29 cellular contexts compared by ENCODE assay signal in genomic region chr1:116997666-116998065, GRCh38. TPM values are rescaled to one million over a fixed set of nuclear protein-coding genes. Genes with fewer than 3 reads are reported as not detected.
DNase-seq lines count a peak whose midpoint lies in the region; ATAC-seq and TF ChIP-seq lines count a peak whose summit lies in the region.
"Had no signal": no experiment of that assay in that cellular context is flagged by ENCODE, and none has a peak within 500 bp of the region (broad histone marks: within the 10 kb centered on the region; RNA-seq: fewer than 3 reads in every experiment).

No MANE protein-coding gene starts in this region.

- H3K4me3 ChIP-seq in GM23248, result no peak overlapping the region
- no peak overlapping the region for H3K4me3 ChIP-seq in skeletal muscle cell (ENCODE audit: low read depth, low read length)
- H3K4me3 ChIP-seq in right lobe of liver, result no peak overlapping the region
- H3K4me3 ChIP-seq: BLaER1 treated with 17β-estradiol and CSF1 and Interleukin-3, amounts not matched to agents 10 nM and 100 nM; esophagus muscularis mucosa; gastrocnemius medialis; sigmoid colon; thyroid gland; vagina had no signal

- peaks cover 5% of the 10 kb centered on the region; the same call in 1 of the 2 replicates for H3K9me2 ChIP-seq in GM23248 (ENCODE audit: insufficient read depth)

- peak; percentile 29 for DNase-seq in GM23248
- peak; percentile 68 for DNase-seq in RPMI7951 (ENCODE audit: low read depth)
- peak; percentile 6 for DNase-seq in fibroblast of peridontal ligament (ENCODE audit: extremely low read depth)
- DNase-seq in skeletal muscle cell (ENCODE audit: low read depth), result peak; percentile 41
- DNase-seq in SK-N-DZ (ENCODE audit: low spot score), result no peak
- DNase-seq in right lobe of liver, result no peak
- DNase-seq: activated CD4-positive, alpha-beta T cell treated with anti-CD3 and anti-CD28 coated beads, Interleukin-2, amount 50 U/mL, for 48 hours; activated naive CD4-positive, alpha-beta T cell; activated naive CD8-positive, alpha-beta T cell treated with anti-CD3 and anti-CD28 coated beads, Interleukin-2, amount 50 U/mL, for 24 hours; activated T-cell treated with anti-CD3 and anti-CD28 coated beads, Interleukin-2, amount 50 U/mL, for 72 hours; DMS153; gastrocnemius medialis; HCEC 1CT; hippocampal formation; left colon; NCI-H1092; NCI-H1694 treated with DMSO at 0.1 percent for 48 hours; NCI-H2171; sigmoid colon; stimulated activated CD4-positive, alpha-beta T cell treated with anti-CD3 and anti-CD28 coated beads, Interleukin-4, amount 100 ng/mL, for 24 hours; T-helper 2 cell; thyroid gland had no signal

- H3K36me3 ChIP-seq in GM23248 (ENCODE audit: low read depth) (no peaks in the 10 kb centered on the region), right lobe of liver (no peaks in the 10 kb centered on the region)
- H3K36me3 ChIP-seq: BLaER1 treated with 17β-estradiol and CSF1 and Interleukin-3, amounts not matched to agents 10 nM and 100 nM; esophagus muscularis mucosa; gastrocnemius medialis; neutrophil; sigmoid colon; thyroid gland; vagina had no signal

- no peak overlapping the region for H3K9ac ChIP-seq in GM23248
- H3K9ac ChIP-seq: BLaER1 treated with 17β-estradiol and CSF1 and Interleukin-3, amounts not matched to agents 10 nM and 100 nM had no signal

- no peaks in the 10 kb centered on the region for H3K79me2 ChIP-seq in GM23248 (ENCODE audit: insufficient read depth)

- no peak for TF ChIP-seq POLR2A in right lobe of liver (IDR thresholded peaks at IDR 0.05)

- TF ChIP-seq CTCF in right lobe of liver (IDR thresholded peaks at IDR 0.05), result no peak

- ATAC-seq in GM18519 (IDR thresholded peaks at IDR 0.05; ENCODE audit: low FRiP score, unreplicated experiment), result no peak
- ATAC-seq in right lobe of liver, result no peak
- ATAC-seq: activated CD4-positive, CD25-positive, alpha-beta regulatory T cell treated with anti-CD3 and anti-CD28 coated beads, Interleukin-2, amount 50 U/mL, for 24 hours; activated naive CD8-positive, alpha-beta T cell treated with anti-CD3 and anti-CD28 coated beads, Interleukin-2, amount 50 U/mL, for 24 hours; activated T-cell treated with anti-CD3 and anti-CD28 coated beads, Interleukin-2, amount 50 U/mL, for 72 hours; gastrocnemius medialis; left colon; SK-N-SH treated with all-trans-retinoic acid at 6 μM for 48 hours had no signal

- H3K9me3 ChIP-seq in GM23248 (ENCODE audit: low read depth) (no peaks in the 10 kb centered on the region), right lobe of liver (no peaks in the 10 kb centered on the region)
- H3K9me3 ChIP-seq: gastrocnemius medialis, neutrophil, sigmoid colon, thyroid gland, vagina had no signal

- H4K20me1 ChIP-seq in GM23248 (ENCODE audit: insufficient read depth), result no peaks in the 10 kb centered on the region
- H4K20me1 ChIP-seq: BLaER1 treated with 17β-estradiol and CSF1 and Interleukin-3, amounts not matched to agents 10 nM and 100 nM had no signal

- H3K27me3 ChIP-seq in GM23248 (replicated peaks; ENCODE audit: insufficient read depth), result no peaks in the 10 kb centered on the region
- H3K27me3 ChIP-seq in right lobe of liver, result no peaks in the 10 kb centered on the region
- H3K27me3 ChIP-seq: BLaER1 treated with 17β-estradiol and CSF1 and Interleukin-3, amounts not matched to agents 10 nM and 100 nM; esophagus muscularis mucosa; gastrocnemius medialis; neutrophil; sigmoid colon; thyroid gland; vagina had no signal

- H3K27ac ChIP-seq in GM23248 (no peak overlapping the region), right lobe of liver (no peak overlapping the region)
- H3K27ac ChIP-seq: esophagus muscularis mucosa, gastrocnemius medialis, neutrophil, sigmoid colon, thyroid gland, vagina had no signal

- in situ Hi-C loops in GM23248 (cut with MboI), result no loop called here

- peak overlapping the region; percentile 38 for H3K4me2 ChIP-seq in GM23248 (ENCODE audit: unreplicated experiment)

- intact Hi-C loops in right lobe of liver (cut with DNase I), result no loop called here

- H3F3A ChIP-seq in GM23248 (ENCODE audit: insufficient read depth), result no peaks in the 10 kb centered on the region

- H2AFZ ChIP-seq in GM23248, result no peak overlapping the region

- H3K4me1 ChIP-seq in GM23248 (ENCODE audit: insufficient read depth), result peaks cover 15% of the 10 kb centered on the region
- no peaks in the 10 kb centered on the region for H3K4me1 ChIP-seq in right lobe of liver
- H3K4me1 ChIP-seq: gastrocnemius medialis, sigmoid colon, thyroid gland, vagina had no signal

RNA-seq across cellular contexts. Expression of gene CD101, which starts 3.9 kb away (rescaled TPM):
- total RNA-seq in GM23248 (2014; rRNA removed; shearing (Covaris generic)), result not detected in 2 replicates
- not detected in 2 replicates for polyA plus RNA-seq in GM23248 (2016; fragmentation: Nextera tagmentation; extraction: Ambion mirVana)
- 0.39 and 0.48 TPM in 2 replicates for total RNA-seq in RPMI7951 (2014; rRNA removed; shearing (Covaris generic))
- 0.29 and 0.42 TPM in 2 replicates for polyA plus RNA-seq in SK-N-DZ (2014; cell fraction: cytosol; rRNA removed)
- polyA plus RNA-seq in SK-N-DZ (2014; cell fraction: nucleus; rRNA removed), result 0.91 and 1.5 TPM in 2 replicates
- 1 to 10 TPM in 1 of 6 experiments, under 1 TPM in 5; 0.12 to 1.9 (median 0.49) TPM for total RNA-seq in right lobe of liver

Comparison
In these comparisons a context has a peak if more than half of its experiments do, and no peak if none do; other contexts are left out.
1. DNase-seq: peak in GM23248 (single experiment), RPMI7951 (single experiment), fibroblast of peridontal ligament (single experiment) and skeletal muscle cell (single experiment); none in SK-N-DZ (single experiment) and right lobe of liver (0 of 3).